In the genomic region with DNA sequence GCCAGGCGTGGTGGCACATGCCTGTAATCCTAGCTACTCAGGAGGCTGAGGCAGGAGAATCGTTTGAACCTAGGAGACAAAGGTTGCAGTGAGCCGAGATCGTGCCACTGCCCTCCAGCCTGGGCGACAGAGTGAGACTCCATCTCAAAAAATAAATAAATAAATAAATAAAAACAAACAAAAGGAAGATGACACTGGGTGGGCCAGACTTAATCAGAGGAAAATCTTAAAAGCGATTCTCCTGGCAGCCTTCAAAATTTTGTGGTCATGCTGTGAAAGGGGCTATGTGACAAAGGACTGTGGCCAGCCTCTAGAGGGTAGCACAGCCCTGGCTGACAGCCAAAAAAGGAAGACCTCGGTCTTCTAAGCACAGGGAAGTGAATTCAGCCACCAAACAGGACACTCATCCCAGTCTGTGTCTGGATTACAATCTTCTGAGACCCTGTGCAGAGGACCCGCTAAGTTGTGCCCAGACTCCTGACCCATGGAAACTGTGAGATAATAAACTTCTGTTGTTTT, we compare ENCODE assay signal across 19 cellular contexts.
DNase-seq lines count a peak whose midpoint lies in the region; ATAC-seq and TF ChIP-seq lines count a peak whose summit lies in the region.
"Had no signal": no experiment of that assay in that cellular context is flagged by ENCODE, and none has a peak within 500 bp of the region (broad histone marks: within the 10 kb centered on the region; RNA-seq: fewer than 3 reads in every experiment).

No MANE protein-coding gene starts in this region.

- ATAC-seq in DND-41 (ENCODE audit: insufficient read depth, low read depth) = no peak
- no peak for ATAC-seq in RWPE2 (ENCODE audit: low read depth)
- ATAC-seq: gastroesophageal sphincter, PC-3, right cardiac atrium had no signal

- H3K9me3 ChIP-seq in DND-41 (ENCODE audit: insufficient read depth, low read length, severe bottlenecking) = no peaks in the 10 kb centered on the region
- H3K9me3 ChIP-seq in HEK293 (ENCODE audit: control insufficient read depth, insufficient read depth, low read depth, low read length) = no peaks in the 10 kb centered on the region
- no peaks in the 10 kb centered on the region for H3K9me3 ChIP-seq in RWPE2 (ENCODE audit: severe bottlenecking)
- no peaks in the 10 kb centered on the region for H3K9me3 ChIP-seq in spleen
- H3K9me3 ChIP-seq: BLaER1, gastroesophageal sphincter, neutrophil, suprapubic skin had no signal

- H3K4me1 ChIP-seq in DND-41 (ENCODE audit: insufficient read depth, low read length) = no peaks in the 10 kb centered on the region
- no peaks in the 10 kb centered on the region for H3K4me1 ChIP-seq in HEK293 (ENCODE audit: control insufficient read depth, insufficient read depth, low read length)
- H3K4me1 ChIP-seq in RWPE2 (ENCODE audit: insufficient read depth, poor library complexity, severe bottlenecking) = peaks cover 8% of the 10 kb centered on the region
- no peaks in the 10 kb centered on the region for H3K4me1 ChIP-seq in spleen
- H3K4me1 ChIP-seq: BLaER1, gastroesophageal sphincter, suprapubic skin had no signal

- TF ChIP-seq CTCF in DND-41 (IDR thresholded peaks at IDR 0.05; ENCODE audit: borderline replicate concordance, extremely low read depth, low read length, poor library complexity, severe bottlenecking) (no peak), HEK293 (tag by site-specific recombination; IDR thresholded peaks at IDR 0.05) (no peak), RWPE2 (IDR thresholded peaks at IDR 0.05; ENCODE audit: poor library complexity, severe bottlenecking) (peak; percentile 11), dorsolateral prefrontal cortex (IDR thresholded peaks at IDR 0.05 in 54 of 56, conservative IDR thresholded peaks at IDR 0.05 in 2 of 56; ENCODE audit: low read depth in 1 of 56, partially characterized antibody in 56 of 56) (no peak), spleen (IDR thresholded peaks at IDR 0.05 in 8 of 11, conservative IDR thresholded peaks at IDR 0.05 in 3 of 11) (no peak)

- intact Hi-C loops in dorsolateral prefrontal cortex (cut with DNase I) (no loop called here), spleen (cut with DNase I; ENCODE audit: low total_unique reads) (no loop called here)

- WGBS in spleen, 5 donors = 76 to 85% (median 78%) methylated on average over 8 of the region's 8 CpGs

- no peaks in the 10 kb centered on the region for H3K36me3 ChIP-seq in DND-41 (ENCODE audit: insufficient read depth, low read length)
- H3K36me3 ChIP-seq in HEK293 (ENCODE audit: control insufficient read depth in 2 of 2, insufficient read depth in 1 of 2, low read length in 2 of 2) = no peaks in the 10 kb centered on the region
- H3K36me3 ChIP-seq in RWPE2 (ENCODE audit: low read depth) = no peaks in the 10 kb centered on the region
- no peaks in the 10 kb centered on the region for H3K36me3 ChIP-seq in spleen
- H3K36me3 ChIP-seq: BLaER1, gastroesophageal sphincter, neutrophil, suprapubic skin had no signal

- POLR2A ChIA-PET in HEK293 (lab: Yijun Ruan, JAX) = no interaction called here

- no peak for TF ChIP-seq POLR2A in spleen (IDR thresholded peaks at IDR 0.05)

- H3K27me3 ChIP-seq in DND-41 (ENCODE audit: insufficient read depth, low read length, poor library complexity) = peaks cover 7% of the 10 kb centered on the region
- H3K27me3 ChIP-seq in RWPE2 (ENCODE audit: insufficient read depth, poor library complexity, severe bottlenecking) = no peaks in the 10 kb centered on the region
- H3K27me3 ChIP-seq in dorsolateral prefrontal cortex = peaks cover 0 to 3% (median 0%) of the 10 kb centered on the region in 45 donors
- H3K27me3 ChIP-seq in spleen (replicated peaks in 1 of 7) = no peaks in the 10 kb centered on the region
- H3K27me3 ChIP-seq: BLaER1, gastroesophageal sphincter, neutrophil, suprapubic skin had no signal

- CTCF ChIA-PET in HEK293 (lab: Yijun Ruan, JAX) = no interaction called here

- no peaks in the 10 kb centered on the region for H3K79me2 ChIP-seq in DND-41 (ENCODE audit: insufficient read depth, low read length)

- H3K4me3 ChIP-seq in DND-41 (ENCODE audit: low read depth in 1 of 2, low read length in 2 of 2) = no peak overlapping the region
- no peak overlapping the region for H3K4me3 ChIP-seq in HEK293 (ENCODE audit: low read depth, low read length)
- no peak overlapping the region for H3K4me3 ChIP-seq in RWPE2 (ENCODE audit: severe bottlenecking)
- no peak overlapping the region for H3K4me3 ChIP-seq in dorsolateral prefrontal cortex
- no peak overlapping the region for H3K4me3 ChIP-seq in spleen
- H3K4me3 ChIP-seq: BLaER1, gastroesophageal sphincter, suprapubic skin had no signal

- no peak overlapping the region for H2AFZ ChIP-seq in DND-41 (ENCODE audit: low read depth, low read length)

- no peak overlapping the region for H3K4me2 ChIP-seq in DND-41 (ENCODE audit: insufficient read depth, low read length)
- H3K4me2 ChIP-seq: BLaER1 had no signal

- H4K20me1 ChIP-seq in DND-41 (ENCODE audit: insufficient read depth, low read length) = no peaks in the 10 kb centered on the region
- H4K20me1 ChIP-seq: BLaER1 had no signal

- H3K9ac ChIP-seq in DND-41 (ENCODE audit: low read depth, low read length) = no peak overlapping the region
- H3K9ac ChIP-seq: BLaER1 had no signal

- no peak overlapping the region for H3K27ac ChIP-seq in DND-41 (ENCODE audit: low read length)
- no peak overlapping the region for H3K27ac ChIP-seq in HEK293 (ENCODE audit: extremely low read depth, low read depth, low read length)
- no peak overlapping the region for H3K27ac ChIP-seq in RWPE2 (ENCODE audit: poor library complexity, severe bottlenecking)
- no peak overlapping the region for H3K27ac ChIP-seq in dorsolateral prefrontal cortex
- H3K27ac ChIP-seq in spleen = no peak overlapping the region
- H3K27ac ChIP-seq: BLaER1, gastroesophageal sphincter, neutrophil, suprapubic skin had no signal

- DNase-seq in DND-41 (peak; percentile 5), RWPE2 (ENCODE audit: low spot score) (no peak), islet precursor cell (peak; percentile 84), dorsolateral prefrontal cortex (no peak), spleen (no peak)
- no peak for DNase-seq in activated CD8-positive, alpha-beta memory T cell treated with anti-CD3 and anti-CD28 coated beads for 24 hours
- DNase-seq: activated B cell treated with CpG ODN at 0.5 μM for 24 hours; activated gamma-delta T cell treated with Interleukin-2 at 50 U/mL for 16 hours; H7; MM.1S; PC-3; right cardiac atrium; stimulated activated CD8-positive, alpha-beta memory T cell treated with anti-CD3 and anti-CD28 coated beads, Interleukin-4, amount 100 ng/mL, for 48 hours; SW 1271 had no signal

TF ChIP-seq in HEK293, 187 proteins besides CTCF, POLR2A, EP300 and RAD21:
- TF ChIP-seq ZNF10 (tag by site-specific recombination; IDR thresholded peaks at IDR 0.05) (peak; percentile 52; the same call in 1 of the 2 replicates), ZNF558 (tag by site-specific recombination; IDR thresholded peaks at IDR 0.05) (no peak), ZNF362 (tag by site-specific recombination; IDR thresholded peaks at IDR 0.05) (no peak)

Comparison
In these comparisons a context has a peak if more than half of its experiments do, and no peak if none do; other contexts are left out.
1. DNase-seq: peak in DND-41 (single experiment) and islet precursor cell (single experiment); none in RWPE2 (single experiment), dorsolateral prefrontal cortex (0 of 10), activated CD8-positive, alpha-beta memory T cell treated with anti-CD3 and anti-CD28 coated beads for 24 hours (single experiment) and spleen (single experiment).